1 cellular context compared by ENCODE assay signal in the genomic region with DNA sequence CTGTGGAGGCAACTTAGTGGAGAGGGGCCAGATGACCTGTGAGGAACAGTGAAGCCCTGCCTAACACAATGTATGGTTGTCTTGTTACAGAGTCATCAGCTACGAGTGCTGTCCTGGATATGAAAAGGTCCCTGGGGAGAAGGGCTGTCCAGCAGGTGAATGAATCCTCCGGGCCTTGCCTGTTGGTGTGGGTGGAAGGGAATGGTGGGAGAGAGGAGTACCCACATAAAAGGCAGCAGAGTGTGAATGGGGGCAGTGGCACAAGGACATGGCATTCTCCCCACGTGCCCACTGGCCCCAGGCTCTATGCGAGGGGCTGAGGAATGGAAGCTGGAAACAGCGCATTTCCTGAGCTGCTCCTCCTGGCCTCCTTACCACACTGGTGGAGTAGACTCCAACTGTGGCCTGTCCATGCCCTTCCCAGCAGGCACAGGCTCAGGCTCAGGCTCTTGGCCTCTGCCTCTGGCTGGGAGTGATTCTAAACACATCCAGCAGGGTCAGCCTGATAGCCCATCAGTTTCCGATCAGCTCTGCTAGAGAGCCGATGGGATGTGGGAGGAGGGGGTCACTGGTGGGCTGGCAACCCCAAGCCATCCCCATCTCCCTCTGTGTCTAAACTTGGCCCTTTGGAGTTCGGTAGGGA.
TF ChIP-seq lines count a peak whose summit lies in the region.

No MANE protein-coding gene starts in this region.

TF ChIP-seq in IMR-90, 13 proteins besides CTCF, POLR2A, EP300 and RAD21:
- no peak for TF ChIP-seq CEBPB (IDR thresholded peaks at IDR 0.05; ENCODE audit: low read depth, low read length)
- TF ChIP-seq, protein P1, sequence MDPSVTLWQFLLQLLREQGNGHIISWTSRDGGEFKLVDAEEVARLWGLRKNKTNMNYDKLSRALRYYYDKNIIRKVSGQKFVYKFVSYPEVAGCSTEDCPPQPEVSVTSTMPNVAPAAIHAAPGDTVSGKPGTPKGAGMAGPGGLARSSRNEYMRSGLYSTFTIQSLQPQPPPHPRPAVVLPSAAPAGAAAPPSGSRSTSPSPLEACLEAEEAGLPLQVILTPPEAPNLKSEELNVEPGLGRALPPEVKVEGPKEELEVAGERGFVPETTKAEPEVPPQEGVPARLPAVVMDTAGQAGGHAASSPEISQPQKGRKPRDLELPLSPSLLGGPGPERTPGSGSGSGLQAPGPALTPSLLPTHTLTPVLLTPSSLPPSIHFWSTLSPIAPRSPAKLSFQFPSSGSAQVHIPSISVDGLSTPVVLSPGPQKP (IDR thresholded peaks at IDR 0.05; ENCODE audit: borderline replicate concordance, low read depth, low read length) = no peak
